19 cellular contexts compared by ENCODE assay signal in genomic region chr1:38486115-38486514, GRCh38.
DNase-seq lines count a peak whose midpoint lies in the region; ATAC-seq, FAIRE-seq and TF ChIP-seq lines count a peak whose summit lies in the region.
"Had no signal": no experiment of that assay in that cellular context is flagged by ENCODE, and none has a peak within 500 bp of the region (broad histone marks: within the 10 kb centered on the region; RNA-seq: fewer than 3 reads in every experiment).

No MANE protein-coding gene starts in this region.

- H3K36me3 Mint-ChIP-seq in H9 (ENCODE audit: insufficient read depth in 1 of 3, low read depth in 3 of 3) = peaks cover 1 to 7% (median 2%) of the 10 kb centered on the region in 3 experiments; a peak in 3 of 7 replicates
- H3K36me3 Mint-ChIP-seq: CD14-positive monocyte had no signal

- peak overlapping the region; percentile 6 to 47 (median 29); a peak in 3 of 7 replicates for H3K27ac Mint-ChIP-seq in H9

- peaks cover 47 to 49% of the 10 kb centered on the region in 2 experiments for H3K4me1 Mint-ChIP-seq in H9

- H3K9me3 ChIP-seq in H9 (ENCODE audit: control insufficient read depth, low read depth, low read length) (no peaks in the 10 kb centered on the region), neuron (ENCODE audit: low read length) (no peaks in the 10 kb centered on the region), MM.1S (replicated peaks; ENCODE audit: insufficient read depth, low read length) (no peaks in the 10 kb centered on the region)
- H3K9me3 ChIP-seq: SJCRH30 had no signal

- H3K4me2 ChIP-seq in H9 (ENCODE audit: insufficient read depth, insufficient read length, low read length) (no peak overlapping the region), MM.1S (ENCODE audit: low read depth, low read length) (no peak overlapping the region)
- H3K4me2 ChIP-seq: KMS-11 had no signal

- no peaks in the 10 kb centered on the region for H3K9me2 ChIP-seq in MM.1S (replicated peaks; ENCODE audit: insufficient read depth, low read length)

- H3K79me1 ChIP-seq in H9 (ENCODE audit: insufficient read depth, low read depth, low read length, poor library complexity, severe bottlenecking) = no peaks in the 10 kb centered on the region

- H2BK12ac ChIP-seq in H9 (ENCODE audit: insufficient read length, low read depth, low read length) = no peak overlapping the region

- no peak overlapping the region for H3K14ac ChIP-seq in H9 (ENCODE audit: insufficient read depth, low read length)

- no peak overlapping the region for H2BK20ac ChIP-seq in H9 (ENCODE audit: low read depth, low read length, poor library complexity, severe bottlenecking)

- peak overlapping the region in 1 of 2 experiments; percentile 21; a peak in 1 of 5 replicates for H3K4me3 Mint-ChIP-seq in H9
- H3K4me3 Mint-ChIP-seq: CD14-positive monocyte had no signal

- no CpG with 5 or more reads among the region's 5 CpGs for WGBS in H9 (ENCODE audit: extremely low coverage, insufficient read length, low lambda C conversion rate)

- no peak overlapping the region for H2BK5ac ChIP-seq in H9 (ENCODE audit: insufficient read length, low read length)

- no peaks in the 10 kb centered on the region for H3K23me2 ChIP-seq in H9 (ENCODE audit: insufficient read length, low read depth, low read length, poor library complexity, severe bottlenecking)

- H3K27ac ChIP-seq in H9 (ENCODE audit: insufficient read length, low read depth, low read length) = no peak overlapping the region
- no peak overlapping the region for H3K27ac ChIP-seq in substantia nigra (ENCODE audit: low read depth, low read length, poor library complexity, severe bottlenecking)
- H3K27ac ChIP-seq in MM.1S (ENCODE audit: low read length) = no peak overlapping the region
- H3K27ac ChIP-seq: KMS-11, SJCRH30 had no signal

- peaks cover 0 to 5% of the 10 kb centered on the region in 2 experiments; a peak in 4 of 5 replicates for H3K9me3 Mint-ChIP-seq in H9

- H3K18ac ChIP-seq in H9 (ENCODE audit: insufficient read length, low read depth, low read length) = no peak overlapping the region

- H3K56ac ChIP-seq in H9 (ENCODE audit: insufficient read length, low read depth, low read length) = no peak overlapping the region

- no peaks in the 10 kb centered on the region for H4K20me1 ChIP-seq in H9 (ENCODE audit: control insufficient read depth, insufficient read depth, insufficient read length)
- no peaks in the 10 kb centered on the region for H4K20me1 ChIP-seq in MM.1S (ENCODE audit: insufficient read depth, low read length)

- ATAC-seq in HG03095 (IDR thresholded peaks at IDR 0.05; ENCODE audit: unreplicated experiment) = no peak

- no peak overlapping the region for H4K91ac ChIP-seq in H9 (ENCODE audit: insufficient read length, low read depth, low read length)

- no peak overlapping the region for H2AK5ac ChIP-seq in H9 (ENCODE audit: insufficient read length, low read length)

- 0 out of 2 replicates have a peak, but pooled peaks cover 2% of the 10 kb centered on the region for H3K27me3 ChIP-seq in H9 (ENCODE audit: insufficient read depth, low read length)
- H3K27me3 ChIP-seq in neuron (ENCODE audit: insufficient read depth, low read length) = no peaks in the 10 kb centered on the region
- no peaks in the 10 kb centered on the region for H3K27me3 ChIP-seq in MM.1S (replicated peaks; ENCODE audit: insufficient read depth, low read length)
- H3K27me3 ChIP-seq: SJCRH30 had no signal

- no peak overlapping the region for H2AFZ ChIP-seq in H9 (ENCODE audit: low read length)
- H2AFZ ChIP-seq in neuron (ENCODE audit: low read depth, low read length) = peak overlapping the region; percentile 18
- no peak overlapping the region for H2AFZ ChIP-seq in MM.1S (ENCODE audit: low read length)

- no peaks in the 10 kb centered on the region for H3K36me3 ChIP-seq in neuron (ENCODE audit: insufficient read depth, low read length)
- H3K36me3 ChIP-seq in MM.1S (replicated peaks; ENCODE audit: insufficient read depth, low read length) = no peaks in the 10 kb centered on the region
- H3K36me3 ChIP-seq: SJCRH30 had no signal

- H3K23ac ChIP-seq in H9 (ENCODE audit: insufficient read length, low read depth, low read length) = no peak overlapping the region

- peaks cover 10% of the 10 kb centered on the region for H3K27me3 Mint-ChIP-seq in H9 (ENCODE audit: low read depth)

- H3K4me1 ChIP-seq in H9 (ENCODE audit: insufficient read depth, low read length) (peaks cover 8% of the 10 kb centered on the region; the same call in 1 of the 2 replicates), neuron (ENCODE audit: insufficient read depth, low read length) (peaks cover 28% of the 10 kb centered on the region), MM.1S (ENCODE audit: low read length) (no peaks in the 10 kb centered on the region)
- H3K4me1 ChIP-seq: SJCRH30 had no signal

- no peaks in the 10 kb centered on the region for H3F3A ChIP-seq in MM.1S (ENCODE audit: insufficient read depth, low read length)

- FAIRE-seq in H54 (lab: Jason Lieb, UNC) = no peak
- FAIRE-seq: RCC 7860 had no signal

- no peak for TF ChIP-seq POLR2A in H54 (IDR thresholded peaks at IDR 0.05; ENCODE audit: low read depth, low read length)

- H4K5ac ChIP-seq in H9 (ENCODE audit: insufficient read length, low read depth, low read length) = no peak overlapping the region

- H2BK15ac ChIP-seq in H9 (ENCODE audit: low read depth, low read length) = no peak overlapping the region

- no peak overlapping the region for H3K4ac ChIP-seq in H9 (ENCODE audit: low read depth, low read length)

- H3K4me3 ChIP-seq in neuron (ENCODE audit: low read length) (no peak overlapping the region), MM.1S (ENCODE audit: low read length) (no peak overlapping the region)
- H3K4me3 ChIP-seq: SJCRH30 had no signal

- H3K9ac ChIP-seq in H9 (ENCODE audit: extremely low read depth, insufficient read length, low read length) = no peak overlapping the region
- H3K9ac ChIP-seq in MM.1S (ENCODE audit: low read length) = no peak overlapping the region
- H3K9ac ChIP-seq: KMS-11 had no signal

- DNase-seq in H9 (no peak), ecto neural progenitor cell (ENCODE audit: low spot score) (peak; percentile 60), substantia nigra (lab: John Stamatoyannopoulos, UW) (no peak), MM.1S (no peak), H54 (ENCODE audit: insufficient read length, low spot score) (no peak)
- DNase-seq: EL; HCEC 1CT; NCI-H1105; NCI-H2029 treated with DMSO at 0.1 percent for 48 hours; NCI-H345; NCI-H524; NCI-H774; NK-92 treated with Interleukin-12 subunit alpha and Interleukin-12 subunit beta, amount 100 ng/mL, for 24 hours; SJCRH30 had no signal

- H2BK120ac ChIP-seq in H9 (ENCODE audit: low read depth, low read length, poor library complexity, severe bottlenecking) = no peak overlapping the region

- no peaks in the 10 kb centered on the region for H3K79me2 ChIP-seq in H9 (ENCODE audit: insufficient read depth, low read length)
- H3K79me2 ChIP-seq in MM.1S (ENCODE audit: low read length) = no peaks in the 10 kb centered on the region

- H3T11ph ChIP-seq in H9 (ENCODE audit: low read length) = no peak overlapping the region

- no peak overlapping the region for H4K8ac ChIP-seq in H9 (replicated peaks; ENCODE audit: insufficient read length, low read depth, low read length)

- TF ChIP-seq CTCF in H9 (conservative IDR thresholded peaks at IDR 0.05) = no peak
- TF ChIP-seq CTCF in MM.1S (IDR thresholded peaks at IDR 0.05; ENCODE audit: low read length) = no peak
